Comparison of ENCODE assay signal across 24 cellular contexts in the genomic region with DNA sequence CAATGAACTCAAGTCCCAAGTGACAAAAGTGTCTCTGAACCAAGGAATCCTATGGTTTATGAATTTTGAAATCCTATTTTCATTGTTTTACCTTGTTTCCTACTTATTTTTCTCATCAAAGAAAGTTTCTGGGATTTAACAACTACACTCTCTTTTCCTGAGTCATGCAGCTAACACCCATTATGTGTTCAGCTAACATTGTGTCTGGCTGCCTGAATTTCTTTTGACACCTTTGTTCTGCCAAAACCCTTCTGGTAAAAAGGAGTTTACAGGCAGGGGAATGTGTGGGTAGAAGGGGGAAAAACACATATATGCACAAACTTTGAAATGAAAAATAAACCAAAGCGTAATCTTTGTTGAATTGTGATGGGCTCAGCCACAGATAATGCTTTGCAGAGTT.
"Had no signal": no experiment of that assay in that cellular context is flagged by ENCODE, and none has a peak within 500 bp of the region (broad histone marks: within the 10 kb centered on the region; RNA-seq: fewer than 3 reads in every experiment).

No MANE protein-coding gene starts in this region.

- H3K4me1 Mint-ChIP-seq: naive thymus-derived CD8-positive, alpha-beta T cell; nephron; stimulated activated memory B cell treated with anti-CD40 and anti-IgM and Interleukin-4, amounts not matched to agents 10 μg/mL and 1 μg/mL and 100 μg/mL, for 72 hours; stimulated activated naive CD8-positive, alpha-beta T cell treated with anti-CD3 and anti-CD28 coated beads, Interleukin-15, amount 100 ng/mL, for 72 hours had no signal

- H3K9me3 ChIP-seq: ovary, right lobe of liver, testis, thyroid gland, upper lobe of left lung, vagina had no signal

- H3K27ac Mint-ChIP-seq: naive thymus-derived CD8-positive, alpha-beta T cell; nephron; progenitor cell of endocrine pancreas; stimulated activated memory B cell treated with anti-CD40 and anti-IgM and Interleukin-4, amounts not matched to agents 10 μg/mL and 1 μg/mL and 100 μg/mL, for 72 hours; stimulated activated naive CD8-positive, alpha-beta T cell treated with anti-CD3 and anti-CD28 coated beads, Interleukin-15, amount 100 ng/mL, for 72 hours had no signal

- H3K27me3 Mint-ChIP-seq: progenitor cell of endocrine pancreas; stimulated activated memory B cell treated with anti-CD40 and anti-IgM and Interleukin-4, amounts not matched to agents 10 μg/mL and 1 μg/mL and 100 μg/mL, for 72 hours; stimulated activated naive CD8-positive, alpha-beta T cell treated with anti-CD3 and anti-CD28 coated beads, Interleukin-15, amount 100 ng/mL, for 72 hours had no signal

- DNase-seq: left ventricle myocardium inferior; midbrain; naive thymus-derived CD8-positive, alpha-beta T cell; ovary; right lobe of liver; stimulated activated CD4-positive, alpha-beta T cell treated with anti-CD3 and anti-CD28 coated beads, Interleukin-1b, Interleukin-23, amount 100 ng/mL, for 48 hours; stimulated activated CD4-positive, alpha-beta T cell treated with anti-CD3 and anti-CD28 coated beads, Interleukin-2, amount 100 ng/mL, for 48 hours; stimulated activated CD4-positive, alpha-beta T cell treated with anti-CD3 and anti-CD28 coated beads, Interleukin-4, amount 100 ng/mL, for 4 hours; stimulated activated CD8-positive, alpha-beta memory T cell treated with anti-CD3 and anti-CD28 coated beads, Interleukin-4, amount 100 ng/mL, for 48 hours; stimulated activated naive CD4-positive, alpha-beta T cell treated with Interleukin-2 at 50 U/mL for 16 hours; stimulated activated naive CD8-positive, alpha-beta T cell treated with anti-CD3 and anti-CD28 coated beads, Interleukin-15, amount 100 ng/mL, for 72 hours; substantia nigra; testis; thyroid gland; transverse colon; upper lobe of left lung had no signal

- H3K4me3 Mint-ChIP-seq: naive thymus-derived CD8-positive, alpha-beta T cell; nephron; neural crest cell; stimulated activated memory B cell treated with anti-CD40 and anti-IgM and Interleukin-4, amounts not matched to agents 10 μg/mL and 1 μg/mL and 100 μg/mL, for 72 hours; stimulated activated naive CD8-positive, alpha-beta T cell treated with anti-CD3 and anti-CD28 coated beads, Interleukin-15, amount 100 ng/mL, for 72 hours had no signal

- H3K36me3 Mint-ChIP-seq: naive thymus-derived CD8-positive, alpha-beta T cell; stimulated activated memory B cell treated with anti-CD40 and anti-IgM and Interleukin-4, amounts not matched to agents 10 μg/mL and 1 μg/mL and 100 μg/mL, for 72 hours had no signal

- H3K27me3 ChIP-seq: ovary, right atrium auricular region, right lobe of liver, testis, thyroid gland, transverse colon, upper lobe of left lung, vagina had no signal

- H3K4me2 ChIP-seq: smooth muscle cell had no signal

- H3K4me1 ChIP-seq: left ventricle myocardium inferior, right atrium auricular region, right lobe of liver, thyroid gland, transverse colon, upper lobe of left lung, vagina had no signal

- H3K27ac ChIP-seq: left ventricle myocardium inferior, ovary, right atrium auricular region, right lobe of liver, testis, thyroid gland, transverse colon, upper lobe of left lung, vagina had no signal

- ATAC-seq: naive thymus-derived CD8-positive, alpha-beta T cell; right lobe of liver; stimulated activated memory B cell treated with anti-CD40 and anti-IgM and Interleukin-4, amounts not matched to agents 10 μg/mL and 1 μg/mL and 100 μg/mL, for 72 hours; stimulated activated naive CD8-positive, alpha-beta T cell treated with anti-CD3 and anti-CD28 coated beads, Interleukin-15, amount 100 ng/mL, for 72 hours had no signal

- H3K36me3 ChIP-seq: left ventricle myocardium inferior, ovary, right atrium auricular region, right lobe of liver, thyroid gland, transverse colon, upper lobe of left lung, vagina had no signal

- H3K4me3 ChIP-seq: left ventricle myocardium inferior, lung, ovary, right atrium auricular region, right lobe of liver, smooth muscle cell, testis, thyroid gland, transverse colon, upper lobe of left lung, vagina had no signal
